Comparison of ENCODE assay signal across 12 cellular contexts in the genomic region with DNA sequence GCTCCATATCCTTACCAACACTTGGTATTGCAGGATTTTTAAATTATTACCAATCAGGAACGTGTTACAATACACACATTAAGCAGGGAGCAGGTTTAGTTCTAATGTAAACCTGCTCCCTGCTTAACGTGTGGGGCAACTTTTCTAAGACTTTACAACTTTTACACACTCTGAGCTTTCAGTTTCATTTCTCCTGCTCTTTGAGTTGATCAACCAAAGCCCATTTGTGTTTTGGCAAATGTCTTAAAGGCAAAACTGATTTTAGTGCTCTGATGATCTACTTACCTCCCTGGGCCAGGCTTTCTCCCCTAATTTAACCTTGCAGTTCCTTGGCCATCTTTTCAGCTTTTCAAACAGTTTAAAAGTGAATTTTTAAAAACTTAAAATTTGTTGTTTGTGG.
A peak's percentile ranks its signal among the peaks of the same experiment; 100 is the strongest.
DNase-seq lines count a peak whose midpoint lies in the region; ATAC-seq and TF ChIP-seq lines count a peak whose summit lies in the region.
"Had no signal": no experiment of that assay in that cellular context is flagged by ENCODE, and none has a peak within 500 bp of the region (broad histone marks: within the 10 kb centered on the region; RNA-seq: fewer than 3 reads in every experiment).

No MANE protein-coding gene starts in this region.

- intact Hi-C loops in sciatic nerve (cut with DNase I): no loop called here

- H3K27ac ChIP-seq in VCaP: peak overlapping the region; percentile 79
- H3K27ac ChIP-seq: GM23248 had no signal

- peak; percentile 23 for DNase-seq in GM10266 (ENCODE audit: extremely low spot score)
- no peak for DNase-seq in sciatic nerve (ENCODE audit: low spot score)
- DNase-seq in ecto neural progenitor cell (ENCODE audit: low spot score): no peak
- DNase-seq in NCI-H2196 treated with DMSO at 0.1 percent for 48 hours (lab: John Stamatoyannopoulos, UW; ENCODE audit: unreplicated experiment): no peak
- no peak for DNase-seq in Ammon's horn (ENCODE audit: low spot score)
- DNase-seq: DMS153; GM23248; NCI-H1417; stimulated activated CD4-positive, alpha-beta T cell treated with anti-CD3 and anti-CD28 coated beads, Interleukin-4, amount 100 ng/mL, for 1 hour had no signal

- TF ChIP-seq CTCF in GM10266 (IDR thresholded peaks at IDR 0.05; ENCODE audit: control insufficient read depth, insufficient read depth, low read depth, missing control alignments) (no peak), VCaP (conservative IDR thresholded peaks at IDR 0.05) (no peak)

- peak; percentile 71 for ATAC-seq in GM19397 (IDR thresholded peaks at IDR 0.05; ENCODE audit: unreplicated experiment)
- peak; percentile 71 for ATAC-seq in HG03039 (IDR thresholded peaks at IDR 0.05; ENCODE audit: unreplicated experiment)
- ATAC-seq in sciatic nerve: no peak
